Comparison of ENCODE assay signal across 11 cellular contexts in genomic region chr14:68513838-68514610, GRCh38.
DNase-seq lines count a peak whose midpoint lies in the region; ATAC-seq, FAIRE-seq and TF ChIP-seq lines count a peak whose summit lies in the region.
"Had no signal": no experiment of that assay in that cellular context is flagged by ENCODE, and none has a peak within 500 bp of the region (broad histone marks: within the 10 kb centered on the region; RNA-seq: fewer than 3 reads in every experiment).

No MANE protein-coding gene starts in this region.

- H2BK120ac ChIP-seq in H1 (replicated peaks; ENCODE audit: low read depth, low read length) = no peak overlapping the region

- no peaks in the 10 kb centered on the region for H3K79me2 ChIP-seq in H1 (ENCODE audit: control insufficient read depth in 1 of 2, insufficient read depth in 2 of 2, low read length in 2 of 2)

- no peak overlapping the region for H3K14ac ChIP-seq in H1 (ENCODE audit: insufficient read length)

- H3K18ac ChIP-seq in H1 (ENCODE audit: extremely low read depth, low read length) = no peak overlapping the region

- TF ChIP-seq RAD21 in H1 (IDR thresholded peaks at IDR 0.05 in 1 of 2, conservative IDR thresholded peaks at IDR 0.05 in 1 of 2; ENCODE audit: low read depth in 2 of 2, low read length in 2 of 2) = no peak

- no peak overlapping the region for H4K8ac ChIP-seq in H1 (ENCODE audit: extremely low read depth, insufficient read depth, low read length)

- CTCF ChIA-PET in H1 (lab: Charles Lee; ENCODE audit: partially characterized antibody) = interaction anchor here (0.6 to 1.8 kb wide), 5 partner anchors 20 to 1014 kb away, joined by 3 to 5 read pairs (median 4); no protein-coding TSS in a partner anchor

- ATAC-seq in right cardiac atrium (no peak), HG03135 (IDR thresholded peaks at IDR 0.05; ENCODE audit: unreplicated experiment) (peak; percentile 63)
- ATAC-seq: left ventricle myocardium superior had no signal

- no peak overlapping the region for H3K23ac ChIP-seq in H1 (ENCODE audit: insufficient read length)

- H3K36me3 ChIP-seq in right atrium auricular region = no peaks in the 10 kb centered on the region
- no peaks in the 10 kb centered on the region for H3K36me3 ChIP-seq in H1 (ENCODE audit: control insufficient read depth in 2 of 4, insufficient read depth in 4 of 4, low read length in 3 of 4)

- no peak overlapping the region for H3K4me2 ChIP-seq in H1 (ENCODE audit: insufficient read depth in 1 of 2, low read depth in 2 of 2, low read length in 2 of 2)

- H3K9me3 ChIP-seq in right atrium auricular region (no peaks in the 10 kb centered on the region), right cardiac atrium (ENCODE audit: control insufficient read depth, low read length) (no peaks in the 10 kb centered on the region), H1 (ENCODE audit: insufficient read depth in 2 of 2, low read depth in 1 of 2, low read length in 1 of 2) (no peaks in the 10 kb centered on the region; a peak in 1 of 4 replicates)

- no peaks in the 10 kb centered on the region for H3K23me2 ChIP-seq in H1 (ENCODE audit: low read depth, low read length)

- 86% methylated on average over 12 of the region's 12 CpGs for WGBS in right cardiac atrium
- 87% methylated on average over 12 of the region's 12 CpGs; no CpG with 5 or more reads in 1 of the 2 experiments for WGBS in H1 (ENCODE audit: extremely low coverage in 1 of 2, insufficient coverage in 1 of 2, insufficient read length in 1 of 2, insufficient replicate concordance in 2 of 2, low coverage in 1 of 2, low lambda C conversion rate in 2 of 2, missing lambda C conversion rate in 1 of 2), 2 experiments

- no peaks in the 10 kb centered on the region for H3K79me1 ChIP-seq in H1 (ENCODE audit: low read depth, low read length)

- H3K4me1 ChIP-seq in right atrium auricular region = peaks cover 0 to 59% of the 10 kb centered on the region in 2 donors
- H3K4me1 ChIP-seq in right cardiac atrium (ENCODE audit: control insufficient read depth, insufficient read depth, low read length) = peaks cover 22% of the 10 kb centered on the region
- H3K4me1 ChIP-seq in H1 (replicated peaks in 1 of 4; ENCODE audit: control insufficient read depth in 3 of 4, insufficient read depth in 4 of 4, low read length in 3 of 4) = peaks cover 0 to 6% (median 4%) of the 10 kb centered on the region in 4 experiments; a peak in 4 of 7 replicates

- H4K91ac ChIP-seq in H1 (replicated peaks; ENCODE audit: insufficient read length, low read length) = no peak overlapping the region

- no peak overlapping the region for H3K9ac ChIP-seq in H1 (replicated peaks in 1 of 4; ENCODE audit: extremely low read depth in 1 of 4, low read depth in 3 of 4, low read length in 3 of 4)

- no peak overlapping the region; the same call in 1 of the 2 replicates for H2BK12ac ChIP-seq in H1 (ENCODE audit: low read depth, low read length)

- TF ChIP-seq POLR2A in H1 (IDR thresholded peaks at IDR 0.05; ENCODE audit: control extremely low read depth in 1 of 2, low read depth in 2 of 2, low read length in 2 of 2) = no peak

- no peak for TF ChIP-seq EP300 in H1 (IDR thresholded peaks at IDR 0.05; ENCODE audit: borderline replicate concordance in 1 of 2, low read depth in 2 of 2, low read length in 2 of 2)

- H3K4ac ChIP-seq in H1 (replicated peaks; ENCODE audit: insufficient read length, low read depth, low read length) = no peak overlapping the region

- DNase-seq in right atrium auricular region (ENCODE audit: low spot score) (peak; percentile 52), right cardiac atrium (no peak), H1 (ENCODE audit: low read depth in 1 of 2, low spot score in 2 of 2) (peak in 1 of 2 experiments; percentile 19), iPS-NIHi7 (ENCODE audit: extremely low spot score) (no peak), SKM-1 (lab: John Stamatoyannopoulos, UW; ENCODE audit: unreplicated experiment) (no peak), NCI-H2081 treated with DMSO at 0.1 percent for 48 hours (lab: John Stamatoyannopoulos, UW) (no peak)
- DNase-seq in stimulated activated CD4-positive, alpha-beta T cell treated with anti-CD3 and anti-CD28 coated beads, Interleukin-15, amount 100 ng/mL, for 24 hours = no peak
- DNase-seq: effector CD4-positive, alpha-beta T cell; Kasumi-1; left ventricle myocardium superior had no signal

- no peak overlapping the region for H2AFZ ChIP-seq in H1 (ENCODE audit: low read length)

- 0 out of 2 replicates have a peak overlapping the region, but pooled peaks have one; percentile 48 for H2BK20ac ChIP-seq in H1 (ENCODE audit: low read length)

- no peak overlapping the region for H4K5ac ChIP-seq in H1 (ENCODE audit: insufficient read length, low read depth, low read length)

- TF ChIP-seq CTCF in right atrium auricular region (IDR thresholded peaks at IDR 0.05) = no peak
- no peak for TF ChIP-seq CTCF in H1 (IDR thresholded peaks at IDR 0.05; ENCODE audit: control extremely low read depth in 1 of 3, insufficient read depth in 1 of 3, low read depth in 1 of 3, low read length in 3 of 3)

- FAIRE-seq in H1 (lab: Jason Lieb, UNC) = no peak

- H3K27ac ChIP-seq in right atrium auricular region (no peak overlapping the region), right cardiac atrium (ENCODE audit: low read length) (no peak overlapping the region), H1 (ENCODE audit: low read depth, low read length) (no peak overlapping the region)

- H3K4me3 ChIP-seq in right atrium auricular region (no peak overlapping the region), right cardiac atrium (ENCODE audit: low read length) (no peak overlapping the region), H1 (ENCODE audit: extremely low read depth in 1 of 4, insufficient read depth in 2 of 4, low read depth in 3 of 4, low read length in 4 of 4) (no peak overlapping the region)

- intact Hi-C loops in right cardiac atrium (cut with DNase I) = loop anchor here in 1 of 4 donors (10.0 kb wide), 1 partner anchor 119 kb away; no protein-coding TSS in a partner anchor

- no peak overlapping the region for H2BK15ac ChIP-seq in H1 (ENCODE audit: low read length)

- no peaks in the 10 kb centered on the region for H3K27me3 ChIP-seq in right atrium auricular region
- no peaks in the 10 kb centered on the region for H3K27me3 ChIP-seq in right cardiac atrium (ENCODE audit: control insufficient read depth, insufficient read depth)
- no peaks in the 10 kb centered on the region for H3K27me3 ChIP-seq in H1 (replicated peaks in 1 of 4; ENCODE audit: control insufficient read depth in 3 of 4, extremely low read depth in 1 of 4, insufficient read depth in 3 of 4, low read length in 3 of 4)

- H2AK5ac ChIP-seq in H1 (ENCODE audit: low read depth, low read length) = 0 out of 2 replicates have a peak overlapping the region, but pooled peaks have one; percentile 77

- H4K20me1 ChIP-seq in H1 (replicated peaks in 1 of 2; ENCODE audit: control insufficient read depth in 1 of 2, insufficient read depth in 2 of 2, low read length in 2 of 2) = no peaks in the 10 kb centered on the region

- no peak overlapping the region for H2BK5ac ChIP-seq in H1 (ENCODE audit: low read depth, low read length)

- POLR2A ChIA-PET in H1 (lab: Charles Lee; ENCODE audit: partially characterized antibody) = interaction anchor here (1.4 kb wide), 1 partner anchor 105 kb away, joined by 3 read pairs; no protein-coding TSS in a partner anchor

- no peak overlapping the region for H3K56ac ChIP-seq in H1 (replicated peaks; ENCODE audit: insufficient read length, low read depth, low read length)

TF ChIP-seq in H1, 55 proteins besides CTCF, POLR2A, EP300 and RAD21:
- no peak for TF ChIP-seq EGR1 (IDR thresholded peaks at IDR 0.05; ENCODE audit: borderline replicate concordance, low read depth, low read length)
- TF ChIP-seq SP1 (IDR thresholded peaks at IDR 0.05; ENCODE audit: low read depth, low read length) = no peak
- no peak for TF ChIP-seq CHD1 (IDR thresholded peaks at IDR 0.05; ENCODE audit: low read depth, low read length)
- no peak for TF ChIP-seq USF2 (IDR thresholded peaks at IDR 0.05; ENCODE audit: low read length)
